Comparison of ENCODE assay signal across 1 cellular context in genomic region chr17:76381633-76382304, GRCh38.
TF ChIP-seq lines count a peak whose summit lies in the region.

No MANE protein-coding gene starts in this region.

TF ChIP-seq in HepG2, 621 proteins besides CTCF, POLR2A, EP300 and RAD21 (continued from another document):
- TF ChIP-seq PRDM10 (CRISPR knock-in tag; IDR thresholded peaks at IDR 0.05; ENCODE audit: low read depth) = no peak
- TF ChIP-seq YEATS4 (CRISPR knock-in tag; IDR thresholded peaks at IDR 0.05; ENCODE audit: borderline replicate concordance) = no peak
- no peak; the same call in 1 of the 2 replicates for TF ChIP-seq ZNF766 (CRISPR knock-in tag; IDR thresholded peaks at IDR 0.05; ENCODE audit: borderline replicate concordance)
- TF ChIP-seq ZNF451 (CRISPR knock-in tag; IDR thresholded peaks at IDR 0.05) = no peak
- no peak for TF ChIP-seq MBD4 (IDR thresholded peaks at IDR 0.05; ENCODE audit: borderline replicate concordance, low read length)
- TF ChIP-seq ZMAT3 (CRISPR knock-in tag; conservative IDR thresholded peaks at IDR 0.05) = no peak
- no peak for TF ChIP-seq TRIM22 (IDR thresholded peaks at IDR 0.05)
- TF ChIP-seq NONO (IDR thresholded peaks at IDR 0.05) = no peak
- peak; percentile 65 for TF ChIP-seq NONO (CRISPR knock-in tag; conservative IDR thresholded peaks at IDR 0.05)
- TF ChIP-seq PCBP2 (optimal IDR thresholded peaks at IDR 0.05; ENCODE audit: low read depth, low read length, poor library complexity, severe bottlenecking) = no peak
- TF ChIP-seq ZNF564 (CRISPR knock-in tag; IDR thresholded peaks at IDR 0.05) = peak; percentile 19; the same call in 1 of the 2 replicates
- TF ChIP-seq, protein P1, sequence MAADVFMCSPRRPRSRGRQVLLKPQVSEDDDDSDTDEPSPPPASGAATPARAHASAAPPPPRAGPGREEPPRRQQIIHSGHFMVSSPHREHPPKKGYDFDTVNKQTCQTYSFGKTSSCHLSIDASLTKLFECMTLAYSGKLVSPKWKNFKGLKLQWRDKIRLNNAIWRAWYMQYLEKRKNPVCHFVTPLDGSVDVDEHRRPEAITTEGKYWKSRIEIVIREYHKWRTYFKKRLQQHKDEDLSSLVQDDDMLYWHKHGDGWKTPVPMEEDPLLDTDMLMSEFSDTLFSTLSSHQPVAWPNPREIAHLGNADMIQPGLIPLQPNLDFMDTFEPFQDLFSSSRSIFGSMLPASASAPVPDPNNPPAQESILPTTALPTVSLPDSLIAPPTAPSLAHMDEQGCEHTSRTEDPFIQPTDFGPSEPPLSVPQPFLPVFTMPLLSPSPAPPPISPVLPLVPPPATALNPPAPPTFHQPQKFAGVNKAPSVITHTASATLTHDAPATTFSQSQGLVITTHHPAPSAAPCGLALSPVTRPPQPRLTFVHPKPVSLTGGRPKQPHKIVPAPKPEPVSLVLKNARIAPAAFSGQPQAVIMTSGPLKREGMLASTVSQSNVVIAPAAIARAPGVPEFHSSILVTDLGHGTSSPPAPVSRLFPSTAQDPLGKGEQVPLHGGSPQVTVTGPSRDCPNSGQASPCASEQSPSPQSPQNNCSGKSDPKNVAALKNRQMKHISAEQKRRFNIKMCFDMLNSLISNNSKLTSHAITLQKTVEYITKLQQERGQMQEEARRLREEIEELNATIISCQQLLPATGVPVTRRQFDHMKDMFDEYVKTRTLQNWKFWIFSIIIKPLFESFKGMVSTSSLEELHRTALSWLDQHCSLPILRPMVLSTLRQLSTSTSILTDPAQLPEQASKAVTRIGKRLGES (CRISPR knock-in tag; IDR thresholded peaks at IDR 0.05; ENCODE audit: borderline replicate concordance) = 0 out of 2 replicates have a peak, but pooled peaks have one; percentile 43
- no peak for TF ChIP-seq ZNF24 (IDR thresholded peaks at IDR 0.05)
- peak; percentile 81; the same call in 1 of the 2 replicates for TF ChIP-seq ZBTB38 (CRISPR knock-in tag; IDR thresholded peaks at IDR 0.05)
- TF ChIP-seq REPIN1 (CRISPR knock-in tag; IDR thresholded peaks at IDR 0.05; ENCODE audit: borderline replicate concordance, low read depth) = peak; percentile 30; the same call in 1 of the 2 replicates
- TF ChIP-seq ZNF790 (CRISPR knock-in tag; IDR thresholded peaks at IDR 0.05; ENCODE audit: borderline replicate concordance) = no peak
- TF ChIP-seq HNRNPH1 (optimal IDR thresholded peaks at IDR 0.05; ENCODE audit: low read depth, low read length) = no peak
- no peak for TF ChIP-seq NCOA5 (CRISPR knock-in tag; IDR thresholded peaks at IDR 0.05)
- TF ChIP-seq PRDM4 (CRISPR knock-in tag; IDR thresholded peaks at IDR 0.05; ENCODE audit: borderline replicate concordance) = no peak
- no peak for TF ChIP-seq NCOA2 (CRISPR knock-in tag; IDR thresholded peaks at IDR 0.05)
- no peak; the same call in 1 of the 2 replicates for TF ChIP-seq ZNF350 (CRISPR knock-in tag; IDR thresholded peaks at IDR 0.05; ENCODE audit: borderline replicate concordance, low read depth)
- TF ChIP-seq ELF3 (CRISPR knock-in tag; IDR thresholded peaks at IDR 0.05) = no peak
- TF ChIP-seq NR2C2 (CRISPR knock-in tag; IDR thresholded peaks at IDR 0.05; ENCODE audit: borderline replicate concordance) = peak; percentile 73; the same call in 1 of the 2 replicates
- peak; percentile 80; the same call in 1 of the 2 replicates for TF ChIP-seq BRD4 (CRISPR knock-in tag; IDR thresholded peaks at IDR 0.05)
- peak; percentile 43; the same call in 1 of the 2 replicates for TF ChIP-seq ZNF580 (CRISPR knock-in tag; IDR thresholded peaks at IDR 0.05; ENCODE audit: borderline replicate concordance, low read depth)
- TF ChIP-seq ZNF850 (CRISPR knock-in tag; conservative IDR thresholded peaks at IDR 0.05) = no peak
- TF ChIP-seq REL (CRISPR knock-in tag; conservative IDR thresholded peaks at IDR 0.05) = peak; percentile 59; the same call in 1 of the 2 replicates
- peak; percentile 8; the same call in 1 of the 2 replicates for TF ChIP-seq ZNF644 (CRISPR knock-in tag; IDR thresholded peaks at IDR 0.05; ENCODE audit: low read depth)
- 0 out of 2 replicates have a peak, but pooled peaks have one; percentile 18 for TF ChIP-seq SETDB1 (CRISPR knock-in tag; IDR thresholded peaks at IDR 0.05; ENCODE audit: borderline replicate concordance)
- TF ChIP-seq SP1 (IDR thresholded peaks at IDR 0.05) = no peak
- peak; percentile 34; the same call in 1 of the 2 replicates for TF ChIP-seq SP1 (CRISPR knock-in tag; IDR thresholded peaks at IDR 0.05)
- TF ChIP-seq SNAPC4 (CRISPR knock-in tag; IDR thresholded peaks at IDR 0.05) = no peak; the same call in 1 of the 2 replicates
- TF ChIP-seq NFATC3 (CRISPR knock-in tag; IDR thresholded peaks at IDR 0.05) = peak; percentile 74; the same call in 1 of the 2 replicates
- 0 out of 2 replicates have a peak, but pooled peaks have one; percentile 15 for TF ChIP-seq ZBTB20 (CRISPR knock-in tag; IDR thresholded peaks at IDR 0.05; ENCODE audit: borderline replicate concordance, low read depth)
- no peak for TF ChIP-seq ZNF660 (CRISPR knock-in tag; IDR thresholded peaks at IDR 0.05; ENCODE audit: borderline replicate concordance, low read depth)
- TF ChIP-seq ZNF746 (CRISPR knock-in tag; IDR thresholded peaks at IDR 0.05) = no peak
- TF ChIP-seq JDP2 (CRISPR knock-in tag; IDR thresholded peaks at IDR 0.05; ENCODE audit: borderline replicate concordance) = no peak
- no peak for TF ChIP-seq ZNF549 (CRISPR knock-in tag; IDR thresholded peaks at IDR 0.05)
- 0 out of 2 replicates have a peak, but pooled peaks have one; percentile 45 for TF ChIP-seq THYN1 (CRISPR knock-in tag; IDR thresholded peaks at IDR 0.05; ENCODE audit: borderline replicate concordance, low read depth)
- TF ChIP-seq, protein P2, sequence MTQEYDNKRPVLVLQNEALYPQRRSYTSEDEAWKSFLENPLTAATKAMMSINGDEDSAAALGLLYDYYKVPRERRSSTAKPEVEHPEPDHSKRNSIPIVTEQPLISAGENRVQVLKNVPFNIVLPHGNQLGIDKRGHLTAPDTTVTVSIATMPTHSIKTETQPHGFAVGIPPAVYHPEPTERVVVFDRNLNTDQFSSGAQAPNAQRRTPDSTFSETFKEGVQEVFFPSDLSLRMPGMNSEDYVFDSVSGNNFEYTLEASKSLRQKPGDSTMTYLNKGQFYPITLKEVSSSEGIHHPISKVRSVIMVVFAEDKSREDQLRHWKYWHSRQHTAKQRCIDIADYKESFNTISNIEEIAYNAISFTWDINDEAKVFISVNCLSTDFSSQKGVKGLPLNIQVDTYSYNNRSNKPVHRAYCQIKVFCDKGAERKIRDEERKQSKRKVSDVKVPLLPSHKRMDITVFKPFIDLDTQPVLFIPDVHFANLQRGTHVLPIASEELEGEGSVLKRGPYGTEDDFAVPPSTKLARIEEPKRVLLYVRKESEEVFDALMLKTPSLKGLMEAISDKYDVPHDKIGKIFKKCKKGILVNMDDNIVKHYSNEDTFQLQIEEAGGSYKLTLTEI (CRISPR knock-in tag; conservative IDR thresholded peaks at IDR 0.05) = no peak
- TF ChIP-seq EHMT2 (IDR thresholded peaks at IDR 0.05; ENCODE audit: borderline replicate concordance, low read depth, low read length) = no peak
